Comparison of ENCODE assay signal across 24 cellular contexts in the genomic region with DNA sequence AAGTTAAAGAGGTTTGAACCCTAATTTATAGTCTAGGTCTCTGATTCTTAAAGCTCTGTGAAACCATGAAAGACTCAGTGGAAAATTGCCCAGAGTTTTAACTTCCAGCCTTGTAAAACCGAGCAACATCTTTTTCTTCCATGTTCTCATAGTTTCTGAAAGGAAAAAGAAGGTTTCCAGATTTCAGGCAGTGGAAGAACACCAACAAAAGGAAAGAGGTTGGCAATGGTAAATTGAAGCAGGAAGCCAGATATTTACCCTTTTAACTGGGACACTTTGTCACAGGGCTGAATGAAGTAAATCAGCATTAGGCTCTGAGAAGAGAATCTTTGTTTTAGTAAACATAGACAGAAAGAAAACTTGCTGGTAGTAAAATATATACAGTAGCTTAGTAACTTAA.
"Had no signal": no experiment of that assay in that cellular context is flagged by ENCODE, and none has a peak within 500 bp of the region (broad histone marks: within the 10 kb centered on the region; RNA-seq: fewer than 3 reads in every experiment).

No MANE protein-coding gene starts in this region.

- H3K4me3 ChIP-seq: coronary artery, esophagus squamous epithelium, lung, right lobe of liver, suprapubic skin, transverse colon, upper lobe of right lung, uterus had no signal

- DNase-seq: dermis blood vessel endothelial cell; effector memory CD4-positive, alpha-beta T cell; erythroblast; esophagus squamous epithelium; foreskin melanocyte; mesenchymal stem cell; naive thymus-derived CD4-positive, alpha-beta T cell; posterior cingulate gyrus; right lobe of liver; small intestine; stimulated activated CD4-positive, alpha-beta T cell treated with anti-CD3 and anti-CD28 coated beads, Interleukin-12 subunit alpha, Interleukin-12 subunit beta, amount 100 ng/mL, for 4 hours; stimulated activated CD4-positive, alpha-beta T cell treated with anti-CD3 and anti-CD28 coated beads, Interleukin-1b, Interleukin-23, amount 100 ng/mL, for 48 hours; stimulated activated CD4-positive, alpha-beta T cell treated with anti-CD3 and anti-CD28 coated beads, Interleukin-4, amount 100 ng/mL, for 1 hour; stimulated activated CD8-positive, alpha-beta memory T cell treated with anti-CD3 and anti-CD28 coated beads, Interleukin-4, amount 100 ng/mL, for 48 hours; stimulated activated naive CD4-positive, alpha-beta T cell; stimulated activated naive CD8-positive, alpha-beta T cell treated with anti-CD3 and anti-CD28 coated beads, Interleukin-15, amount 100 ng/mL, for 72 hours; transverse colon; upper lobe of right lung; uterus had no signal

- H3K27me3 ChIP-seq: esophagus squamous epithelium, right lobe of liver, suprapubic skin, transverse colon, upper lobe of right lung, uterus had no signal

- H3K36me3 Mint-ChIP-seq: naive thymus-derived CD4-positive, alpha-beta T cell had no signal

- H3K27ac Mint-ChIP-seq: mesothelial cell of epicardium; naive thymus-derived CD4-positive, alpha-beta T cell; stimulated activated naive CD8-positive, alpha-beta T cell treated with anti-CD3 and anti-CD28 coated beads, Interleukin-15, amount 100 ng/mL, for 72 hours had no signal

- H3K27ac ChIP-seq: coronary artery, esophagus squamous epithelium, right lobe of liver, suprapubic skin, transverse colon, upper lobe of right lung, uterus had no signal

- H3K4me3 Mint-ChIP-seq: mesothelial cell of epicardium; naive thymus-derived CD4-positive, alpha-beta T cell; nephron; stimulated activated naive CD8-positive, alpha-beta T cell treated with anti-CD3 and anti-CD28 coated beads, Interleukin-15, amount 100 ng/mL, for 72 hours had no signal

- H3K9me3 ChIP-seq: right lobe of liver, suprapubic skin, upper lobe of right lung had no signal

- H3K4me1 ChIP-seq: esophagus squamous epithelium, right lobe of liver, suprapubic skin, transverse colon, upper lobe of right lung, uterus had no signal

- H3K27me3 Mint-ChIP-seq: naive thymus-derived CD4-positive, alpha-beta T cell; stimulated activated naive CD8-positive, alpha-beta T cell treated with anti-CD3 and anti-CD28 coated beads, Interleukin-15, amount 100 ng/mL, for 72 hours had no signal

- H3K36me3 ChIP-seq: esophagus squamous epithelium, right lobe of liver, suprapubic skin, transverse colon, upper lobe of right lung, uterus had no signal

- H3K4me1 Mint-ChIP-seq: naive thymus-derived CD4-positive, alpha-beta T cell; stimulated activated naive CD8-positive, alpha-beta T cell treated with anti-CD3 and anti-CD28 coated beads, Interleukin-15, amount 100 ng/mL, for 72 hours had no signal
